In genomic region chrX:118679290-118679689, GRCh38 we compare ENCODE assay signal across 15 cellular contexts. TPM values are rescaled to one million over a fixed set of nuclear protein-coding genes. Genes with fewer than 3 reads are reported as not detected.
DNase-seq lines count a peak whose midpoint lies in the region; ATAC-seq and TF ChIP-seq lines count a peak whose summit lies in the region.
"Had no signal": no experiment of that assay in that cellular context is flagged by ENCODE, and none has a peak within 500 bp of the region (broad histone marks: within the 10 kb centered on the region; RNA-seq: fewer than 3 reads in every experiment).

No MANE protein-coding gene starts in this region.

- no peak overlapping the region for H3K27ac Mint-ChIP-seq in endodermal cell
- H3K27ac Mint-ChIP-seq in stimulated activated naive B cell treated with anti-CD40 and anti-IgM and Interleukin-4, amounts not matched to agents 10 μg/mL and 1 μg/mL and 100 μg/mL, for 72 hours, result peak overlapping the region; percentile 31

- no peaks in the 10 kb centered on the region for H3K27me3 Mint-ChIP-seq in endodermal cell (ENCODE audit: insufficient read depth)
- H3K27me3 Mint-ChIP-seq in stimulated activated naive B cell treated with anti-CD40 and anti-IgM and Interleukin-4, amounts not matched to agents 10 μg/mL and 1 μg/mL and 100 μg/mL, for 72 hours, result no peaks in the 10 kb centered on the region

- POLR2A ChIA-PET in PC-9 (lab: Charles Lee; ENCODE audit: unreplicated experiment), result no interaction called here

- H3K4me1 Mint-ChIP-seq in endodermal cell, result no peaks in the 10 kb centered on the region
- peaks cover 3 to 8% of the 10 kb centered on the region in 2 donors for H3K4me1 Mint-ChIP-seq in stimulated activated naive B cell treated with anti-CD40 and anti-IgM and Interleukin-4, amounts not matched to agents 10 μg/mL and 1 μg/mL and 100 μg/mL, for 72 hours

- H3K4me3 Mint-ChIP-seq in endodermal cell, result no peak overlapping the region
- no peak overlapping the region for H3K4me3 Mint-ChIP-seq in stimulated activated naive B cell treated with anti-CD40 and anti-IgM and Interleukin-4, amounts not matched to agents 10 μg/mL and 1 μg/mL and 100 μg/mL, for 72 hours

- no peaks in the 10 kb centered on the region for H3K79me2 ChIP-seq in PC-9 (ENCODE audit: low read depth)

- no TSS peak for BruUV-seq in PC-9 (replicated peaks; lab: Mats Ljungman, UMichigan)

- H3K9ac ChIP-seq in endodermal cell (ENCODE audit: extremely low read depth, low read length, poor library complexity, severe bottlenecking), result no peak overlapping the region

- no peaks in the 10 kb centered on the region for H3K36me3 Mint-ChIP-seq in endodermal cell (ENCODE audit: low read depth)
- peaks cover 3 to 7% of the 10 kb centered on the region in 2 donors for H3K36me3 Mint-ChIP-seq in stimulated activated naive B cell treated with anti-CD40 and anti-IgM and Interleukin-4, amounts not matched to agents 10 μg/mL and 1 μg/mL and 100 μg/mL, for 72 hours

- no peaks in the 10 kb centered on the region for H3K9me3 ChIP-seq in PC-9 (ENCODE audit: insufficient read depth, low read depth)
- no peaks in the 10 kb centered on the region for H3K9me3 ChIP-seq in endodermal cell (ENCODE audit: control insufficient read depth, low read length)
- H3K9me3 ChIP-seq: HAP-1 had no signal

- TF ChIP-seq CTCF in PC-9 (conservative IDR thresholded peaks at IDR 0.05) (peak; percentile 28; the same call in 1 of the 2 replicates), endodermal cell (conservative IDR thresholded peaks at IDR 0.05) (peak; percentile 56)

- no peak overlapping the region for H2AFZ ChIP-seq in PC-9

- WGBS in endodermal cell (ENCODE audit: insufficient coverage in 1 of 2, insufficient read length in 1 of 2), 2 experiments, result 0% methylated on average over 1 of the region's 1 CpG; no CpG with 5 or more reads in 1 of the 2 experiments

- no peak overlapping the region for H3K4me2 ChIP-seq in PC-9

- ATAC-seq in stimulated activated naive B cell treated with anti-CD40 and anti-IgM and Interleukin-4, amounts not matched to agents 10 μg/mL and 1 μg/mL and 100 μg/mL, for 72 hours (replicated peaks), result no peak
- no peak for ATAC-seq in GM19397 (IDR thresholded peaks at IDR 0.05; ENCODE audit: unreplicated experiment)
- ATAC-seq: K562 had no signal

- H3K4me1 ChIP-seq in PC-9 (replicated peaks; ENCODE audit: insufficient read depth), result no peaks in the 10 kb centered on the region
- H3K4me1 ChIP-seq in endodermal cell (ENCODE audit: control insufficient read depth, insufficient read depth, low read length), result peaks cover 3% of the 10 kb centered on the region

- intact Hi-C loops in PC-9 (cut with micrococcal nuclease; ENCODE audit: unreplicated experiment), result no loop called here

- no peaks in the 10 kb centered on the region for H3K27me3 ChIP-seq in PC-9 (ENCODE audit: insufficient read depth, low read depth)
- no peaks in the 10 kb centered on the region for H3K27me3 ChIP-seq in endodermal cell (ENCODE audit: control insufficient read depth, insufficient read depth, low read length, poor library complexity, severe bottlenecking)

- H3K27ac ChIP-seq in PC-9 (no peak overlapping the region), endodermal cell (ENCODE audit: low read depth, low read length) (no peak overlapping the region)
- H3K27ac ChIP-seq: 22Rv1, RWPE1 had no signal

- H3K36me3 ChIP-seq in PC-9 (ENCODE audit: low read depth) (no peaks in the 10 kb centered on the region), endodermal cell (ENCODE audit: control insufficient read depth, insufficient read depth, low read length) (no peaks in the 10 kb centered on the region)
- H3K36me3 ChIP-seq: HAP-1 had no signal

- H3K4me3 ChIP-seq in PC-9, result no peak overlapping the region
- no peak overlapping the region for H3K4me3 ChIP-seq in endodermal cell (ENCODE audit: low read length)
- H3K4me3 ChIP-seq: HAP-1, K562 had no signal

- no peaks in the 10 kb centered on the region for H3K9me2 ChIP-seq in PC-9 (ENCODE audit: insufficient read depth)

- CTCF ChIA-PET in PC-9 (lab: Charles Lee), result interaction anchor here (0.7 kb wide), 1 partner anchor 26 kb away, joined by 6 read pairs; no protein-coding TSS in a partner anchor

- H3F3A ChIP-seq in PC-9 (ENCODE audit: insufficient read depth, low read depth), result no peaks in the 10 kb centered on the region

- peaks cover 28% of the 10 kb centered on the region for H3K9me3 Mint-ChIP-seq in endodermal cell
- no peaks in the 10 kb centered on the region for H3K9me3 Mint-ChIP-seq in stimulated activated naive B cell treated with anti-CD40 and anti-IgM and Interleukin-4, amounts not matched to agents 10 μg/mL and 1 μg/mL and 100 μg/mL, for 72 hours

- no peaks in the 10 kb centered on the region for H4K20me1 ChIP-seq in PC-9 (ENCODE audit: insufficient read depth)

- DNase-seq in DMS53 (lab: John Stamatoyannopoulos, UW) (peak; percentile 13), DMS53 treated with DMSO at 0.1 percent for 48 hours (lab: John Stamatoyannopoulos, UW; ENCODE audit: unreplicated experiment) (no peak), PC-9 (no peak), endodermal cell (peak; percentile 45), NCI-H510A (lab: John Stamatoyannopoulos, UW) (no peak), germinal center (ENCODE audit: low spot score) (no peak)
- DNase-seq in stimulated activated naive B cell treated with anti-CD40 and anti-IgM and Interleukin-4, amounts not matched to agents 10 μg/mL and 1 μg/mL and 100 μg/mL, for 72 hours, result no peak
- DNase-seq: C1 segment of cervical spinal cord, NCI-H1417 treated with DMSO at 0.1 percent for 48 hours, NCI-H1930 had no signal

RNA-seq across cellular contexts. Expression of gene IL13RA1, which starts 48.1 kb away (rescaled TPM):
- 85.3 and 106 TPM in 2 replicates for total RNA-seq in PC-9 (2021)
- 10 to 100 TPM; 27.8 to 32.9 TPM for total RNA-seq in endodermal cell
- polyA plus RNA-seq in endodermal cell (2013, experiment 1 of 2), result 16.5 TPM
- 17.6 TPM for polyA plus RNA-seq in endodermal cell (2013, experiment 2 of 2)

Comparison
In these comparisons a context has a peak if more than half of its experiments do, and no peak if none do; other contexts are left out.
1. DNase-seq: peak in DMS53 (single experiment) and endodermal cell (single experiment); none in DMS53 treated with DMSO at 0.1 percent for 48 hours (single experiment), PC-9 (0 of 2), stimulated activated naive B cell treated with anti-CD40 and anti-IgM and Interleukin-4, amounts not matched to agents 10 μg/mL and 1 μg/mL and 100 μg/mL, for 72 hours (single experiment), NCI-H510A (single experiment) and germinal center (single experiment).